In the genomic region with DNA sequence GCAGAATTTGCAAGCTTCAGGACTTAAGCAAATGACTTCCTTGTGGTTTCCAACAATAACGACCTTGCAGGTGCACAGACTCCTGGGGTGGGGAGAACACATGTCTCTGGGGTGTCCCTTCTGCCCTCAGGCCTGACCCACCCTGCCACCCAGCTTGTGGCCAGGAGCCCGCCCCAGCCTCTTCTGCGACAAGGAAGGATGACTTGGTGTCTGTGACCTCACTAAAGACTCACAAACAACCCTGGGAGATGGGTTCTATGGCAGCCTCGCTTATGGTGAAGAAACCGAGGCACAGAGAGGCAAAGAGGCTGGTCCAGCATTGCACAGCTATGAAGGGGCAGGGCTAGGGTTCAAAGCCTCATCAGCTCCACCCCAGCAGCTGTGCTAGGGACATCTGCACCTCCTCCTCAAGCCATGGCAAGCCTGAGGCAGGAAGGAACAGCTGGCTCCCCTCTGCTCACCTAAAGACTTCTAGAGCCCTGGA, we compare ENCODE assay signal across 1 cellular context.
A peak's percentile ranks its signal among the peaks of the same experiment; 100 is the strongest.
TF ChIP-seq lines count a peak whose summit lies in the region.

No MANE protein-coding gene starts in this region.

TF ChIP-seq in HepG2, 621 proteins besides CTCF, POLR2A, EP300 and RAD21:
- TF ChIP-seq, protein P1, sequence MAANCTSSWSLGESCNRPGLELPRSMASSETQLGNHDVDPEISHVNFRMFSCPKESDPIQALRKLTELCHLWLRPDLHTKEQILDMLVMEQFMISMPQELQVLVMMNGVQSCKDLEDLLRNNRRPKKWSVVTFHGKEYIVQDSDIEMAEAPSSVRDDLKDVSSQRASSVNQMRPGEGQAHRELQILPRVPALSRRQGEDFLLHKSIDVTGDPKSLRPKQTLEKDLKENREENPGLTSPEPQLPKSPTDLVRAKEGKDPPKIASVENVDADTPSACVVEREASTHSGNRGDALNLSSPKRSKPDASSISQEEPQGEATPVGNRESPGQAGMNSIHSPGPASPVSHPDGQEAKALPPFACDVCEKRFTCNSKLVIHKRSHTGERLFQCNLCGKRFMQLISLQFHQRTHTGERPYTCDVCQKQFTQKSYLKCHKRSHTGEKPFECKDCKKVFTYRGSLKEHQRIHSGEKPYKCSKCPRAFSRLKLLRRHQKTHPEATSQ (CRISPR knock-in tag; IDR thresholded peaks at IDR 0.05; ENCODE audit: borderline replicate concordance), result no peak
- TF ChIP-seq GTF3A (CRISPR knock-in tag; conservative IDR thresholded peaks at IDR 0.05), result no peak
- no peak for TF ChIP-seq ZNF335 (CRISPR knock-in tag; IDR thresholded peaks at IDR 0.05)
- peak; percentile 85 for TF ChIP-seq ZNF768 (CRISPR knock-in tag; IDR thresholded peaks at IDR 0.05)
